In genomic region chr4:37629713-37630112, GRCh38 we compare ENCODE assay signal across 1 cellular context.
TF ChIP-seq lines count a peak whose summit lies in the region.

No MANE protein-coding gene starts in this region.

TF ChIP-seq in K562, 482 proteins besides CTCF, POLR2A, EP300 and RAD21 (continued from another document):
- TF ChIP-seq E2F6 (IDR thresholded peaks at IDR 0.05; ENCODE audit: borderline replicate concordance in 1 of 2, extremely low read depth in 1 of 2, insufficient read depth in 1 of 2, insufficient read length in 1 of 2, low read depth in 1 of 2, low read length in 1 of 2, poor library complexity in 1 of 2, severe bottlenecking in 1 of 2) (peak; percentile 78 to 79), TFAP4 (CRISPR knock-in tag; IDR thresholded peaks at IDR 0.05; ENCODE audit: borderline replicate concordance) (no peak), SRSF9 (IDR thresholded peaks at IDR 0.05; ENCODE audit: borderline replicate concordance, low read depth, low read length) (no peak), ZNF232 (CRISPR knock-in tag; IDR thresholded peaks at IDR 0.05) (no peak), MEF2A (IDR thresholded peaks at IDR 0.05; ENCODE audit: control insufficient read depth, low read depth, low read length) (no peak), ZNF143 (CRISPR knock-in tag; IDR thresholded peaks at IDR 0.05) (no peak), FOXP4 (CRISPR knock-in tag; IDR thresholded peaks at IDR 0.05; ENCODE audit: borderline replicate concordance) (peak; percentile 58; the same call in 1 of the 2 replicates), LEF1 (IDR thresholded peaks at IDR 0.05) (no peak), NR3C1 (CRISPR knock-in tag; IDR thresholded peaks at IDR 0.05) (no peak), MAX (CRISPR knock-in tag; IDR thresholded peaks at IDR 0.05) (peak; percentile 88), ZNF507 (tag; conservative IDR thresholded peaks at IDR 0.05) (no peak), TEAD2 (tag; IDR thresholded peaks at IDR 0.05) (no peak), FOXK1 (CRISPR knock-in tag; IDR thresholded peaks at IDR 0.05; ENCODE audit: borderline replicate concordance) (0 out of 2 replicates have a peak, but pooled peaks have one; percentile 73), FOXA1 (IDR thresholded peaks at IDR 0.05; ENCODE audit: borderline replicate concordance) (no peak), L3MBTL2 (IDR thresholded peaks at IDR 0.05) (peak; percentile 68), CHD2 (IDR thresholded peaks at IDR 0.05; ENCODE audit: low read depth, low read length) (no peak), RFX5 (IDR thresholded peaks at IDR 0.05; ENCODE audit: low read depth, low read length) (no peak), ZNF77 (CRISPR knock-in tag; IDR thresholded peaks at IDR 0.05) (no peak), ZFX (CRISPR knock-in tag; IDR thresholded peaks at IDR 0.05) (peak; percentile 49), SMAD1 (IDR thresholded peaks at IDR 0.05; ENCODE audit: low read depth, low read length, partially characterized antibody) (no peak), C11orf30 (IDR thresholded peaks at IDR 0.05; ENCODE audit: low read depth) (no peak), ATF6 (CRISPR knock-in tag; IDR thresholded peaks at IDR 0.05) (no peak), ADNP (tag; IDR thresholded peaks at IDR 0.05) (no peak)
- TF ChIP-seq, protein P1, sequence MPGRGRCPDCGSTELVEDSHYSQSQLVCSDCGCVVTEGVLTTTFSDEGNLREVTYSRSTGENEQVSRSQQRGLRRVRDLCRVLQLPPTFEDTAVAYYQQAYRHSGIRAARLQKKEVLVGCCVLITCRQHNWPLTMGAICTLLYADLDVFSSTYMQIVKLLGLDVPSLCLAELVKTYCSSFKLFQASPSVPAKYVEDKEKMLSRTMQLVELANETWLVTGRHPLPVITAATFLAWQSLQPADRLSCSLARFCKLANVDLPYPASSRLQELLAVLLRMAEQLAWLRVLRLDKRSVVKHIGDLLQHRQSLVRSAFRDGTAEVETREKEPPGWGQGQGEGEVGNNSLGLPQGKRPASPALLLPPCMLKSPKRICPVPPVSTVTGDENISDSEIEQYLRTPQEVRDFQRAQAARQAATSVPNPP (IDR thresholded peaks at IDR 0.05; ENCODE audit: borderline replicate concordance, insufficient read depth, insufficient read length), result no peak
- TF ChIP-seq, protein P2, sequence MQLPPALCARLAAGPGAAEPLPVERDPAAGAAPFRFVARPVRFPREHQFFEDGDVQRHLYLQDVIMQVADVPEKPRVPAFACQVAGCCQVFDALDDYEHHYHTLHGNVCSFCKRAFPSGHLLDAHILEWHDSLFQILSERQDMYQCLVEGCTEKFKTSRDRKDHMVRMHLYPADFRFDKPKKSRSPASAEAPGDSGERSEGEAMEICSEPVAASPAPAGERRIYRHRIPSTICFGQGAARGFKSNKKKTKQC (CRISPR knock-in tag; IDR thresholded peaks at IDR 0.05), result peak; percentile 54; the same call in 1 of the 2 replicates
TF ChIP-seq in K562: peak in this region for 11.
